In genomic region chr2:108632748-108633147, GRCh38 we compare ENCODE assay signal across 13 cellular contexts.
A peak's percentile ranks its signal among the peaks of the same experiment; 100 is the strongest.
DNase-seq lines count a peak whose midpoint lies in the region; ATAC-seq and TF ChIP-seq lines count a peak whose summit lies in the region.
"Had no signal": no experiment of that assay in that cellular context is flagged by ENCODE, and none has a peak within 500 bp of the region (broad histone marks: within the 10 kb centered on the region; RNA-seq: fewer than 3 reads in every experiment).

No MANE protein-coding gene starts in this region.

- peak overlapping the region; percentile 66 for H3K27ac Mint-ChIP-seq in CD8-positive, alpha-beta T cell
- H3K27ac Mint-ChIP-seq in nephron: peak overlapping the region; percentile 13 to 43 (median 21)

- H3K36me3 ChIP-seq in CD8-positive, alpha-beta T cell (ENCODE audit: insufficient read depth, low read length): no peaks in the 10 kb centered on the region
- H3K36me3 ChIP-seq: ovary had no signal

- H3K27me3 ChIP-seq in CD8-positive, alpha-beta T cell (ENCODE audit: insufficient read depth, low read length): no peaks in the 10 kb centered on the region
- H3K27me3 ChIP-seq: BLaER1 treated with 17β-estradiol and CSF1 and Interleukin-3, amounts not matched to agents 10 nM and 100 nM; ovary had no signal

- no peak overlapping the region for H3K4me3 ChIP-seq in CD8-positive, alpha-beta T cell (ENCODE audit: low read depth, low read length)
- H3K4me3 ChIP-seq: BLaER1 treated with 17β-estradiol and CSF1 and Interleukin-3, amounts not matched to agents 10 nM and 100 nM; ovary had no signal

- no peak for TF ChIP-seq CTCF in CD8-positive, alpha-beta T cell (IDR thresholded peaks at IDR 0.05)
- no peak for TF ChIP-seq CTCF in nephron (IDR thresholded peaks at IDR 0.05; ENCODE audit: unreplicated experiment in 3 of 3)

- ATAC-seq in CD8-positive, alpha-beta T cell: no peak
- ATAC-seq in HG03571 (IDR thresholded peaks at IDR 0.05; ENCODE audit: unreplicated experiment): no peak
- ATAC-seq: left lobe of liver had no signal

- H3K27ac ChIP-seq in CD8-positive, alpha-beta T cell (ENCODE audit: low read depth, low read length): no peak overlapping the region
- H3K27ac ChIP-seq: BLaER1 treated with 17β-estradiol and CSF1 and Interleukin-3, amounts not matched to agents 10 nM and 100 nM; ovary had no signal

- CTCF ChIA-PET in CD8-positive, alpha-beta T cell (lab: Charles Lee): interaction anchor here (1.9 to 7.2 kb wide), 2 partner anchors 20 to 49 kb away, joined by 4 to 200 read pairs; no protein-coding TSS in a partner anchor

- no peak overlapping the region for H3K4me3 Mint-ChIP-seq in CD8-positive, alpha-beta T cell
- no peak overlapping the region for H3K4me3 Mint-ChIP-seq in nephron

- no peaks in the 10 kb centered on the region for H3K27me3 Mint-ChIP-seq in CD8-positive, alpha-beta T cell (ENCODE audit: low read depth)
- H3K27me3 Mint-ChIP-seq in nephron (ENCODE audit: low read depth): no peaks in the 10 kb centered on the region

- peaks cover 11% of the 10 kb centered on the region for H3K36me3 Mint-ChIP-seq in CD8-positive, alpha-beta T cell
- no peaks in the 10 kb centered on the region for H3K36me3 Mint-ChIP-seq in nephron (ENCODE audit: low read depth)

- POLR2A ChIA-PET in CD8-positive, alpha-beta T cell (lab: Charles Lee): no interaction called here

- intact Hi-C loops in CD8-positive, alpha-beta T cell (cut with DNase I, micrococcal nuclease): loop anchor here in 1 of 2 experiments (10.0 kb wide), 1 partner anchor 1572 kb away; the partner anchor contains the start of gene NPHP1

- DNase-seq in CD8-positive, alpha-beta T cell: no peak
- DNase-seq in NCI-H1105 treated with DMSO at 0.1 percent for 48 hours (lab: John Stamatoyannopoulos, UW) (peak; percentile 85), SHP77 treated with DMSO at 0.1 percent for 48 hours (lab: John Stamatoyannopoulos, UW) (peak; percentile 66), inferior parietal cortex (ENCODE audit: extremely low spot score) (no peak), amniotic stem cell (lab: John Stamatoyannopoulos, UW) (no peak)
- no peak for DNase-seq in activated CD8-positive, alpha-beta memory T cell treated with anti-CD3 and anti-CD28 coated beads for 24 hours
- DNase-seq: activated T-cell treated with anti-CD3 and anti-CD28 coated beads, Interleukin-2, amount 50 U/mL, for 1 hour; MV-4-11; ovary had no signal

- H3K9me3 ChIP-seq in CD8-positive, alpha-beta T cell (ENCODE audit: low read length): no peaks in the 10 kb centered on the region
- H3K9me3 ChIP-seq: BLaER1 treated with 17β-estradiol and CSF1 and Interleukin-3, amounts not matched to agents 10 nM and 100 nM; ovary had no signal

- H3K4me1 Mint-ChIP-seq in CD8-positive, alpha-beta T cell (ENCODE audit: low read depth): peaks cover 62% of the 10 kb centered on the region
- peaks cover 61% of the 10 kb centered on the region for H3K4me1 Mint-ChIP-seq in nephron

- no peaks in the 10 kb centered on the region for H3K9me3 Mint-ChIP-seq in CD8-positive, alpha-beta T cell
- no peaks in the 10 kb centered on the region for H3K9me3 Mint-ChIP-seq in nephron

- H3K4me1 ChIP-seq in CD8-positive, alpha-beta T cell (ENCODE audit: insufficient read depth, low read length): no peaks in the 10 kb centered on the region

Comparison
In these comparisons a context has a peak if more than half of its experiments do, and no peak if none do; other contexts are left out.
1. DNase-seq: peak in NCI-H1105 treated with DMSO at 0.1 percent for 48 hours (single experiment) and SHP77 treated with DMSO at 0.1 percent for 48 hours (single experiment); none in CD8-positive, alpha-beta T cell (0 of 7), inferior parietal cortex (single experiment), activated CD8-positive, alpha-beta memory T cell treated with anti-CD3 and anti-CD28 coated beads for 24 hours (single experiment) and amniotic stem cell (single experiment).